Comparison of ENCODE assay signal across 36 cellular contexts in the genomic region with DNA sequence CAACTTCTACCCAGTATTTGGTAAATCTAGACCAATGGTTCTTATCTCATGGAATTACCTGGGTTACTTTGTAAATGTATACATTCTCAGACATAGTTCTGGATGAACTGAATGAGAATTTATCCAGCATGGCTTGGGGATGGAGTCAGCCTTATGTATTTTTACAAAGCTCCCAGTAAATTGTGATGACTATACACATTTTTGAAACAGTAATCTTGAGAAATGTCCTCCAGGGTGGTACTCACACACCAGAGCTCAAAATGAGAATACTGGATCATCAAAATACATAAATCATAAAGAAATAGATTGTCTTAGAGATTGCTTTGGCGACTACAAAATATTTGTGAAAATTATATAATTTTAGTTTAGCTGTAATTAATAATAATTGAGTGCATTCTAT.
"Had no signal": no experiment of that assay in that cellular context is flagged by ENCODE, and none has a peak within 500 bp of the region (broad histone marks: within the 10 kb centered on the region; RNA-seq: fewer than 3 reads in every experiment).

No MANE protein-coding gene starts in this region.

- H3K9me3 ChIP-seq: MG63 had no signal

- H3K27me3 ChIP-seq: MG63 had no signal

- DNase-seq: Karpas-422, Kasumi-1, MG63, MM.1S, MV-4-11, NCI-H1048, NCI-H1092, NCI-H1092 treated with DMSO at 0.1 percent for 48 hours, NCI-H1105, NCI-H1105 treated with DMSO at 0.1 percent for 48 hours, NCI-H1417, NCI-H1417 treated with DMSO at 0.1 percent for 48 hours, NCI-H1436, NCI-H1436 treated with DMSO at 0.1 percent for 48 hours, NCI-H146, NCI-H1694, NCI-H1694 treated with DMSO at 0.1 percent for 48 hours, NCI-H187, NCI-H187 treated with DMSO at 0.1 percent for 48 hours, NCI-H1930, NCI-H2029, NCI-H2029 treated with DMSO at 0.1 percent for 48 hours, NCI-H2081, NCI-H2081 treated with DMSO at 0.1 percent for 48 hours, NCI-H2107, NCI-H2171, NCI-H2171 treated with DMSO at 0.1 percent for 48 hours, NCI-H2227 treated with DMSO at 0.1 percent for 48 hours, NCI-H226, NCI-H345, NCI-H446, NCI-H446 treated with DMSO at 0.1 percent for 48 hours, NCI-H510A, NCI-H510A treated with DMSO at 0.1 percent for 48 hours, NCI-H524, NCI-H524 treated with DMSO at 0.1 percent for 48 hours had no signal

- H3K4me3 ChIP-seq: MG63 had no signal

- H3K36me3 ChIP-seq: MG63 had no signal
